Comparison of ENCODE assay signal across 9 cellular contexts in the genomic region with DNA sequence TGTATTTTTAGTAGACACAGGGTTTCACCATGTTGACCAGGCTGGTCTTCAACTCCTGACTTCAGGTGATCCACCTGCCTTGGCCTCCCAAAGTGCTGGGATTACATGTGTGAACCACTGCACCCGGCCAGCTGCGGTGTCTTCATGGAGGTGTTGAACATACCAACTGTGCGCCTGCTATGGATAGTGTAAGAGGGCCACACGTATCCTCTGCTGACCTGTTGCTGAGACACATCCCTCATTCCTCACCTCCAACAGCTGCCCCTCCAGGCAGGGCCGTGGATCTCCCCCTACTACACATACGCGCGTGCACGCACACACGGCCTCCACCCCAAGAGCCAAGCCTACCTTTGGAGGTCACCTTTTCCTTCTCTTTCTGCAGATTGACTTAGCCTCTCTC.
"Had no signal": no experiment of that assay in that cellular context is flagged by ENCODE, and none has a peak within 500 bp of the region (broad histone marks: within the 10 kb centered on the region; RNA-seq: fewer than 3 reads in every experiment).

No MANE protein-coding gene starts in this region.

- H3K27ac ChIP-seq: GM23248, HL-60 had no signal

- H2AFZ ChIP-seq: GM23248 had no signal

- H3K9me3 ChIP-seq: HAP-1 had no signal

- H3K36me3 ChIP-seq: HAP-1 had no signal

- ATAC-seq: HCT116, HepG2, K562 had no signal

- FAIRE-seq: HepG2, K562 had no signal

- H3K9ac ChIP-seq: GM23248 had no signal

- H3K4me3 ChIP-seq: GM23248, HAP-1, K562 had no signal

- DNase-seq: GM23248, GOT3, H7, KG1 had no signal
